1 cellular context compared by ENCODE assay signal in genomic region chr1:160637821-160638539, GRCh38.
TF ChIP-seq lines count a peak whose summit lies in the region.

No MANE protein-coding gene starts in this region.

TF ChIP-seq in WTC11, 78 proteins besides CTCF, POLR2A, EP300 and RAD21 (continued from another document):
- TF ChIP-seq ATF6 (CRISPR knock-in tag; IDR thresholded peaks at IDR 0.05): no peak
